Comparison of ENCODE assay signal across 8 cellular contexts in the genomic region with DNA sequence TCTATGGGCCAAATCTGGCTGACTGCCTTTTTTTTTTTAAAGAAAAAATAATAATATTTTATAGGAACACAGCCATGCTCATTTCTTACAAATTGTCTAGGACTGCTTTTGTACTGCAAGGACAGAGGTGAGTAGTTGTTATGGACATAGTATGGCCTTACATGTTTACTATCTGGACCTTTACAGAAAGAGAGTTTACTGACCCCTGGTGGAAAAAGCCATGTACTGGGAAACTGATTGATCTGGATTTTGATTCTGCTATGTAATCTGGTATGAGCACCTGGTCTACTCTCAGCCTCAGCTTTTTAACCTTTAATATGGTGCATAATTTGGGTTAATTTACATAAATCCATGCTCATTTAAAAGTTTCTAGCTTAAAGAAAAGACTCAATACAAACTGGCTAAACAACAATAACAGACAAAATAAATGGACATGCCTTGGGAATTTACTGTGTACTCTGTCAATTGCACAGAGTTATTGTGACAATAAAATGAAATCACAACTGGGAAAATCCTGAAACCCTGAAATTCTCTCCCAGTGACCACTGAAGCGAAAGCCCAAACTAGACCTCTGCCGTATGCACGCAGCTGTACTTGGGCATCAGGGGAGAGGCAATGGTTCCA.
DNase-seq lines count a peak whose midpoint lies in the region; ATAC-seq and TF ChIP-seq lines count a peak whose summit lies in the region.

No MANE protein-coding gene starts in this region.

- peak; percentile 34 for TF ChIP-seq RAD21 in Ishikawa (IDR thresholded peaks at IDR 0.05; ENCODE audit: low read depth)

- H3K36me3 Mint-ChIP-seq in WTC11 = no peaks in the 10 kb centered on the region

- POLR2A ChIA-PET in WTC11 (lab: Charles Lee) = no interaction called here

- no peak overlapping the region for H3K27ac ChIP-seq in DOHH2 (ENCODE audit: low read depth, low read length)

- H3K4me3 Mint-ChIP-seq in WTC11 = no peak overlapping the region

- no peaks in the 10 kb centered on the region for H3K27me3 Mint-ChIP-seq in WTC11 (ENCODE audit: low read depth)

- H3K4me1 Mint-ChIP-seq in WTC11 = no peaks in the 10 kb centered on the region

- H3K4me3 ChIP-seq in DOHH2 (ENCODE audit: low read length) = no peak overlapping the region

- CTCF ChIA-PET in WTC11 (lab: Charles Lee) = interaction anchor here (0.8 to 1.6 kb wide), 3 partner anchors 9 to 78 kb away, joined by 3 read pairs; no protein-coding TSS in a partner anchor

- DNase-seq in WTC11 (ENCODE audit: low spot score) = no peak
- DNase-seq in left colon = no peak
- DNase-seq in NCI-H1694 treated with DMSO at 0.1 percent for 48 hours (lab: John Stamatoyannopoulos, UW) = no peak
- DNase-seq in activated effector memory CD4-positive, alpha-beta T cell treated with Interleukin-2 at 50 U/mL for 16 hours = no peak
- DNase-seq in effector CD8-positive, alpha-beta T cell (lab: John Stamatoyannopoulos, UW) = no peak

- no peaks in the 10 kb centered on the region for H3K36me3 ChIP-seq in DOHH2 (ENCODE audit: control insufficient read depth, low read length)

- H3K9me2 ChIP-seq in DOHH2 (replicated peaks; ENCODE audit: control insufficient read depth, low read length) = no peaks in the 10 kb centered on the region

- H3K9me3 Mint-ChIP-seq in WTC11 = peaks cover 27% of the 10 kb centered on the region

- peak; percentile 70 for TF ChIP-seq CTCF in DOHH2 (IDR thresholded peaks at IDR 0.05; ENCODE audit: low read depth, low read length, poor library complexity, severe bottlenecking)
- TF ChIP-seq CTCF in WTC11 (IDR thresholded peaks at IDR 0.05) = peak; percentile 45; the same call in 1 of the 2 replicates

- H3K27me3 ChIP-seq in DOHH2 (ENCODE audit: control insufficient read depth, low read length) = no peaks in the 10 kb centered on the region

- H3K4me1 ChIP-seq in DOHH2 (ENCODE audit: control insufficient read depth, low read length) = no peaks in the 10 kb centered on the region

- TF ChIP-seq EP300 in Ishikawa (IDR thresholded peaks at IDR 0.05; ENCODE audit: borderline replicate concordance) = no peak

- no peaks in the 10 kb centered on the region for H3K79me2 ChIP-seq in DOHH2 (ENCODE audit: control insufficient read depth, low read length)

- H3K9me3 ChIP-seq in DOHH2 (ENCODE audit: control insufficient read depth, insufficient read depth, low read length) = no peaks in the 10 kb centered on the region

- no peak overlapping the region for H3K27ac Mint-ChIP-seq in WTC11

- ATAC-seq in WTC11 = peak; percentile 83
- peak; percentile 34 for ATAC-seq in left colon
- ATAC-seq in HG02852 (IDR thresholded peaks at IDR 0.05; ENCODE audit: unreplicated experiment) = no peak

- H4K20me1 ChIP-seq in DOHH2 (ENCODE audit: control insufficient read depth, insufficient read depth, low read depth, low read length) = no peaks in the 10 kb centered on the region

- no peak overlapping the region for H3K4me2 ChIP-seq in DOHH2 (ENCODE audit: low read length)

- intact Hi-C loops in left colon (cut with DNase I, micrococcal nuclease) = no loop called here

- no peaks in the 10 kb centered on the region for H3F3A ChIP-seq in DOHH2 (ENCODE audit: control insufficient read depth, insufficient read depth)

TF ChIP-seq in Ishikawa, 13 proteins besides CTCF, POLR2A, EP300 and RAD21 (continues in another document):
- TF ChIP-seq, protein P1, sequence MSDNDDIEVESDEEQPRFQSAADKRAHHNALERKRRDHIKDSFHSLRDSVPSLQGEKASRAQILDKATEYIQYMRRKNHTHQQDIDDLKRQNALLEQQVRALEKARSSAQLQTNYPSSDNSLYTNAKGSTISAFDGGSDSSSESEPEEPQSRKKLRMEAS (IDR thresholded peaks at IDR 0.05) = no peak
- TF ChIP-seq TAF1 (IDR thresholded peaks at IDR 0.05; ENCODE audit: low read depth) = no peak
- no peak for TF ChIP-seq CEBPB (IDR thresholded peaks at IDR 0.05)
- TF ChIP-seq, protein P2, sequence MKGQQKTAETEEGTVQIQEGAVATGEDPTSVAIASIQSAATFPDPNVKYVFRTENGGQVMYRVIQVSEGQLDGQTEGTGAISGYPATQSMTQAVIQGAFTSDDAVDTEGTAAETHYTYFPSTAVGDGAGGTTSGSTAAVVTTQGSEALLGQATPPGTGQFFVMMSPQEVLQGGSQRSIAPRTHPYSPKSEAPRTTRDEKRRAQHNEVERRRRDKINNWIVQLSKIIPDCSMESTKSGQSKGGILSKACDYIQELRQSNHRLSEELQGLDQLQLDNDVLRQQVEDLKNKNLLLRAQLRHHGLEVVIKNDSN (IDR thresholded peaks at IDR 0.05) = no peak
- TF ChIP-seq YY1 (IDR thresholded peaks at IDR 0.05; ENCODE audit: low read depth) = no peak
- TF ChIP-seq, protein P3, sequence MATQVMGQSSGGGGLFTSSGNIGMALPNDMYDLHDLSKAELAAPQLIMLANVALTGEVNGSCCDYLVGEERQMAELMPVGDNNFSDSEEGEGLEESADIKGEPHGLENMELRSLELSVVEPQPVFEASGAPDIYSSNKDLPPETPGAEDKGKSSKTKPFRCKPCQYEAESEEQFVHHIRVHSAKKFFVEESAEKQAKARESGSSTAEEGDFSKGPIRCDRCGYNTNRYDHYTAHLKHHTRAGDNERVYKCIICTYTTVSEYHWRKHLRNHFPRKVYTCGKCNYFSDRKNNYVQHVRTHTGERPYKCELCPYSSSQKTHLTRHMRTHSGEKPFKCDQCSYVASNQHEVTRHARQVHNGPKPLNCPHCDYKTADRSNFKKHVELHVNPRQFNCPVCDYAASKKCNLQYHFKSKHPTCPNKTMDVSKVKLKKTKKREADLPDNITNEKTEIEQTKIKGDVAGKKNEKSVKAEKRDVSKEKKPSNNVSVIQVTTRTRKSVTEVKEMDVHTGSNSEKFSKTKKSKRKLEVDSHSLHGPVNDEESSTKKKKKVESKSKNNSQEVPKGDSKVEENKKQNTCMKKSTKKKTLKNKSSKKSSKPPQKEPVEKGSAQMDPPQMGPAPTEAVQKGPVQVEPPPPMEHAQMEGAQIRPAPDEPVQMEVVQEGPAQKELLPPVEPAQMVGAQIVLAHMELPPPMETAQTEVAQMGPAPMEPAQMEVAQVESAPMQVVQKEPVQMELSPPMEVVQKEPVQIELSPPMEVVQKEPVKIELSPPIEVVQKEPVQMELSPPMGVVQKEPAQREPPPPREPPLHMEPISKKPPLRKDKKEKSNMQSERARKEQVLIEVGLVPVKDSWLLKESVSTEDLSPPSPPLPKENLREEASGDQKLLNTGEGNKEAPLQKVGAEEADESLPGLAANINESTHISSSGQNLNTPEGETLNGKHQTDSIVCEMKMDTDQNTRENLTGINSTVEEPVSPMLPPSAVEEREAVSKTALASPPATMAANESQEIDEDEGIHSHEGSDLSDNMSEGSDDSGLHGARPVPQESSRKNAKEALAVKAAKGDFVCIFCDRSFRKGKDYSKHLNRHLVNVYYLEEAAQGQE (IDR thresholded peaks at IDR 0.05; ENCODE audit: low read depth) = no peak
- no peak for TF ChIP-seq CREB1 (IDR thresholded peaks at IDR 0.05; ENCODE audit: low read depth)
- no peak for TF ChIP-seq NFIC (IDR thresholded peaks at IDR 0.05)
- no peak for TF ChIP-seq FOXM1 (IDR thresholded peaks at IDR 0.05; ENCODE audit: borderline replicate concordance, low read depth)
- TF ChIP-seq TCF12 (IDR thresholded peaks at IDR 0.05; ENCODE audit: low read depth) = no peak
- TF ChIP-seq EGR1 (IDR thresholded peaks at IDR 0.05) = no peak

TF ChIP-seq in WTC11, 78 proteins besides CTCF, POLR2A, EP300 and RAD21:
- TF ChIP-seq CREM (CRISPR knock-in tag; IDR thresholded peaks at IDR 0.05) = no peak
- no peak for TF ChIP-seq IRF2 (CRISPR knock-in tag; IDR thresholded peaks at IDR 0.05; ENCODE audit: borderline replicate concordance, low read depth)
- TF ChIP-seq, protein P4, sequence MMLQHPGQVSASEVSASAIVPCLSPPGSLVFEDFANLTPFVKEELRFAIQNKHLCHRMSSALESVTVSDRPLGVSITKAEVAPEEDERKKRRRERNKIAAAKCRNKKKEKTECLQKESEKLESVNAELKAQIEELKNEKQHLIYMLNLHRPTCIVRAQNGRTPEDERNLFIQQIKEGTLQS (CRISPR knock-in tag; conservative IDR thresholded peaks at IDR 0.05) = no peak
- no peak for TF ChIP-seq ZNF416 (CRISPR knock-in tag; IDR thresholded peaks at IDR 0.05)
- TF ChIP-seq RORB (CRISPR knock-in tag; IDR thresholded peaks at IDR 0.05) = no peak
- no peak for TF ChIP-seq SOX15 (CRISPR knock-in tag; IDR thresholded peaks at IDR 0.05)
- no peak for TF ChIP-seq ZNF263 (CRISPR knock-in tag; IDR thresholded peaks at IDR 0.05; ENCODE audit: low read depth)
- TF ChIP-seq ZBTB21 (CRISPR knock-in tag; IDR thresholded peaks at IDR 0.05; ENCODE audit: borderline replicate concordance) = no peak
- no peak for TF ChIP-seq SP1 (CRISPR knock-in tag; conservative IDR thresholded peaks at IDR 0.05)
- no peak for TF ChIP-seq GRHL2 (CRISPR knock-in tag; IDR thresholded peaks at IDR 0.05; ENCODE audit: insufficient replicate concordance, severe bottlenecking)
- no peak for TF ChIP-seq GABPB1 (CRISPR knock-in tag; IDR thresholded peaks at IDR 0.05)
- TF ChIP-seq, protein P5, sequence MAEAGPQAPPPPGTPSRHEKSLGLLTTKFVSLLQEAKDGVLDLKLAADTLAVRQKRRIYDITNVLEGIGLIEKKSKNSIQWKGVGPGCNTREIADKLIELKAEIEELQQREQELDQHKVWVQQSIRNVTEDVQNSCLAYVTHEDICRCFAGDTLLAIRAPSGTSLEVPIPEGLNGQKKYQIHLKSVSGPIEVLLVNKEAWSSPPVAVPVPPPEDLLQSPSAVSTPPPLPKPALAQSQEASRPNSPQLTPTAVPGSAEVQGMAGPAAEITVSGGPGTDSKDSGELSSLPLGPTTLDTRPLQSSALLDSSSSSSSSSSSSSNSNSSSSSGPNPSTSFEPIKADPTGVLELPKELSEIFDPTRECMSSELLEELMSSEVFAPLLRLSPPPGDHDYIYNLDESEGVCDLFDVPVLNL (CRISPR knock-in tag; IDR thresholded peaks at IDR 0.05; ENCODE audit: borderline replicate concordance, low read depth) = no peak
- TF ChIP-seq HMGA2 (CRISPR knock-in tag; IDR thresholded peaks at IDR 0.05) = no peak
TF ChIP-seq in WTC11: peak in this region for 0.
